12 cellular contexts compared by ENCODE assay signal in genomic region chr10:107915277-107915634, GRCh38.
DNase-seq lines count a peak whose midpoint lies in the region; TF ChIP-seq lines count a peak whose summit lies in the region.
"Had no signal": no experiment of that assay in that cellular context is flagged by ENCODE, and none has a peak within 500 bp of the region (broad histone marks: within the 10 kb centered on the region; RNA-seq: fewer than 3 reads in every experiment).

No MANE protein-coding gene starts in this region.

- peak overlapping the region; percentile 65 for H2AFZ ChIP-seq in neuron (ENCODE audit: low read depth, low read length)

- H3K36me3 ChIP-seq in ES-I3 (ENCODE audit: insufficient read depth, low read length) (no peaks in the 10 kb centered on the region), MG63 (no peaks in the 10 kb centered on the region), esophagus muscularis mucosa (no peaks in the 10 kb centered on the region), neuron (ENCODE audit: insufficient read depth, low read length) (no peaks in the 10 kb centered on the region)

- H3K27me3 ChIP-seq in MG63 (peaks cover 17% of the 10 kb centered on the region), esophagus muscularis mucosa (peaks cover 0 to 30% (median 5%) of the 10 kb centered on the region in 4 donors), neuron (ENCODE audit: insufficient read depth, low read length) (peaks cover 39% of the 10 kb centered on the region)

- TF ChIP-seq CTCF in esophagus muscularis mucosa (IDR thresholded peaks at IDR 0.05): no peak

- H3K9me3 ChIP-seq in ES-I3 (ENCODE audit: control insufficient read depth, insufficient read depth, low read length) (no peaks in the 10 kb centered on the region), MG63 (no peaks in the 10 kb centered on the region), esophagus muscularis mucosa (peaks cover 0 to 10% (median 0%) of the 10 kb centered on the region in 4 donors), neuron (ENCODE audit: low read length) (no peaks in the 10 kb centered on the region)

- DNase-seq in MG63: no peak
- DNase-seq in esophagus muscularis mucosa (ENCODE audit: extremely low spot score): no peak
- DNase-seq in activated effector memory CD4-positive, alpha-beta T cell treated with Interleukin-2 at 50 U/mL for 16 hours: no peak
- DNase-seq in AG08396 (ENCODE audit: low spot score): no peak
- no peak for DNase-seq in cerebellar cortex (ENCODE audit: low spot score)
- no peak for DNase-seq in NCI-H1694 treated with DMSO at 0.1 percent for 48 hours (lab: John Stamatoyannopoulos, UW)
- DNase-seq: activated T-cell treated with anti-CD3 and anti-CD28 coated beads, Interleukin-2, amount 50 U/mL, for 1 hour; COR-L47; NCI-H1417 treated with DMSO at 0.1 percent for 48 hours; SW 1271 had no signal

- no peak for TF ChIP-seq EP300 in esophagus muscularis mucosa (IDR thresholded peaks at IDR 0.05)

- TF ChIP-seq POLR2A in esophagus muscularis mucosa (IDR thresholded peaks at IDR 0.05; ENCODE audit: low read depth): no peak

- H3K27ac ChIP-seq in esophagus muscularis mucosa (replicated peaks in 1 of 4): no peak overlapping the region

- WGBS in esophagus muscularis mucosa: 15% methylated on average over 7 of the region's 7 CpGs

- H3K4me1 ChIP-seq in ES-I3 (ENCODE audit: insufficient read depth, low read length) (peaks cover 18% of the 10 kb centered on the region), esophagus muscularis mucosa (peaks cover 7 to 11% (median 10%) of the 10 kb centered on the region in 4 donors), neuron (ENCODE audit: insufficient read depth, low read length) (no peaks in the 10 kb centered on the region)

- H3K9ac ChIP-seq in ES-I3 (ENCODE audit: low read depth, low read length): peak overlapping the region; percentile 54

- intact Hi-C loops in esophagus muscularis mucosa (cut with DNase I): no loop called here

- H3K4me3 ChIP-seq in MG63 (peak overlapping the region; percentile 29), esophagus muscularis mucosa (peak overlapping the region; percentile 38 to 50 (median 46)), neuron (ENCODE audit: low read length) (no peak overlapping the region)
